ENCODE assay signal across 7 cellular contexts in the genomic region with DNA sequence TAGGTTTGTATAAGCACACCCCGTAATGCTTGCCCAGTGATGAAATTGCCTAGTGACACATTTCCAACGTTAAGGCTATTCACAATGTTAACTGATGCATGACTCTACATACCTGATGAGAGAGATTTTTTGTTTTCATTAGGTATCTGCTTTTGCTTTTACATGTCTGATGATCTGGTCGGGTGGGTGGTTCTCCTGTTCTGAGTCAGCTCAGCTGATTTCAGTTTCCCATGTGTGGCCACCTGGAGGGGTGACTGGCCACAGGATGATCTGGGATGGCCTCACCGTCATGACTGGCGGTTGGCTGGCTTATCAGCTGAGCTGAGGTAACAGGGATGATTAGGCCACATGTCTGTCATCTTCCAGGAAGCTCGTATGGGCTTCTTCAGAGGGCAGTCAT. TPM values are rescaled to one million over a fixed set of nuclear protein-coding genes. Genes with fewer than 3 reads are reported as not detected.
DNase-seq lines count a peak whose midpoint lies in the region; ATAC-seq and TF ChIP-seq lines count a peak whose summit lies in the region.

No MANE protein-coding gene starts in this region.

- no peak overlapping the region for H3K27ac Mint-ChIP-seq in endodermal cell

- no peaks in the 10 kb centered on the region for H3K27me3 Mint-ChIP-seq in endodermal cell (ENCODE audit: insufficient read depth)

- H3K27me3 ChIP-seq in endodermal cell (ENCODE audit: control insufficient read depth, insufficient read depth, low read length, poor library complexity, severe bottlenecking) (no peaks in the 10 kb centered on the region), MG63 (no peaks in the 10 kb centered on the region)

- no peak overlapping the region for H3K27ac ChIP-seq in endodermal cell (ENCODE audit: low read depth, low read length)

- H3K36me3 ChIP-seq in endodermal cell (ENCODE audit: control insufficient read depth, insufficient read depth, low read length), result no peaks in the 10 kb centered on the region
- no peaks in the 10 kb centered on the region for H3K36me3 ChIP-seq in MG63

- H3K4me3 ChIP-seq in endodermal cell (ENCODE audit: low read length) (no peak overlapping the region), MG63 (no peak overlapping the region)

- H3K4me1 ChIP-seq in endodermal cell (ENCODE audit: control insufficient read depth, insufficient read depth, low read length), result peaks cover 2% of the 10 kb centered on the region

- H3K9me3 Mint-ChIP-seq in endodermal cell, result no peaks in the 10 kb centered on the region

- TF ChIP-seq CTCF in endodermal cell (conservative IDR thresholded peaks at IDR 0.05), result no peak

- ATAC-seq in GM19035 (IDR thresholded peaks at IDR 0.05; ENCODE audit: unreplicated experiment) (peak; percentile 96), HG02763 (IDR thresholded peaks at IDR 0.05; ENCODE audit: unreplicated experiment) (peak; percentile 98)

- no peaks in the 10 kb centered on the region for H3K36me3 Mint-ChIP-seq in endodermal cell (ENCODE audit: low read depth)

- no peaks in the 10 kb centered on the region for H3K9me3 ChIP-seq in endodermal cell (ENCODE audit: control insufficient read depth, low read length)
- H3K9me3 ChIP-seq in MG63, result no peaks in the 10 kb centered on the region

- 87 to 93% methylated on average over 5 to 6 of the region's 6 CpGs for WGBS in endodermal cell (ENCODE audit: insufficient coverage in 1 of 2, insufficient read length in 1 of 2), 2 experiments

- DNase-seq in RKO (ENCODE audit: low spot score), result peak; percentile 83
- DNase-seq in stimulated activated CD4-positive, alpha-beta T cell treated with anti-CD3 and anti-CD28 coated beads, Interleukin-15, amount 100 ng/mL, for 48 hours (ENCODE audit: low read depth in 2 of 2), result peak; percentile 49 to 56
- no peak for DNase-seq in endodermal cell
- DNase-seq in MG63, result no peak
- no peak for DNase-seq in mucosa of gallbladder (ENCODE audit: low spot score)

- no peak overlapping the region for H3K4me3 Mint-ChIP-seq in endodermal cell

- no peak overlapping the region for H3K9ac ChIP-seq in endodermal cell (ENCODE audit: extremely low read depth, low read length, poor library complexity, severe bottlenecking)

- H3K4me1 Mint-ChIP-seq in endodermal cell, result peaks cover 13% of the 10 kb centered on the region

RNA-seq across cellular contexts. Expression of gene ACYP2, which starts 33.8 kb away (rescaled TPM):
- total RNA-seq in endodermal cell, result 1 to 10 TPM; 7.4 to 8.6 TPM
- polyA plus RNA-seq in endodermal cell (2013, experiment 1 of 2), result 15.8 TPM
- polyA plus RNA-seq in endodermal cell (2013, experiment 2 of 2), result 16.5 TPM
- 2.3 and 6.9 TPM in 2 replicates for total RNA-seq in MG63 (2014; rRNA removed; shearing (Covaris generic); ENCODE audit: low replicate concordance)
- total RNA-seq in mucosa of gallbladder, result 28.7 TPM

Comparison
In these comparisons a context has a peak if more than half of its experiments do, and no peak if none do; other contexts are left out.
1. DNase-seq: peak in RKO (single experiment) and stimulated activated CD4-positive, alpha-beta T cell treated with anti-CD3 and anti-CD28 coated beads, Interleukin-15, amount 100 ng/mL, for 48 hours (2 of 2); none in endodermal cell (single experiment), MG63 (single experiment) and mucosa of gallbladder (single experiment).